In genomic region chr3:35739964-35740527, GRCh38 we compare ENCODE assay signal across 20 cellular contexts.
DNase-seq lines count a peak whose midpoint lies in the region; ATAC-seq and TF ChIP-seq lines count a peak whose summit lies in the region.
"Had no signal": no experiment of that assay in that cellular context is flagged by ENCODE, and none has a peak within 500 bp of the region (broad histone marks: within the 10 kb centered on the region; RNA-seq: fewer than 3 reads in every experiment).

No MANE protein-coding gene starts in this region.

- no peak overlapping the region for H2AFZ ChIP-seq in MM.1S (ENCODE audit: low read length)

- no peaks in the 10 kb centered on the region for H3K27me3 ChIP-seq in BLaER1
- H3K27me3 ChIP-seq in MM.1S (replicated peaks; ENCODE audit: insufficient read depth, low read length): no peaks in the 10 kb centered on the region

- no peaks in the 10 kb centered on the region for H3F3A ChIP-seq in MM.1S (ENCODE audit: insufficient read depth, low read length)

- H3K4me3 ChIP-seq in BLaER1 (no peak overlapping the region), MM.1S (ENCODE audit: low read length) (no peak overlapping the region)
- H3K4me3 ChIP-seq: K562, SK-N-MC had no signal

- peaks cover 45% of the 10 kb centered on the region for H3K36me3 Mint-ChIP-seq in brain
- H3K36me3 Mint-ChIP-seq: CD4-positive, CD25-positive, alpha-beta regulatory T cell; T-cell had no signal

- peak overlapping the region; percentile 10; the same call in 1 of the 2 replicates for H3K4me2 ChIP-seq in BLaER1
- no peak overlapping the region for H3K4me2 ChIP-seq in MM.1S (ENCODE audit: low read depth, low read length)

- H3K27ac ChIP-seq in BLaER1 (no peak overlapping the region), MM.1S (ENCODE audit: low read length) (no peak overlapping the region)
- H3K27ac ChIP-seq: 22Rv1, SK-N-MC had no signal

- peaks cover 7% of the 10 kb centered on the region for H3K27me3 Mint-ChIP-seq in brain
- H3K27me3 Mint-ChIP-seq: CD4-positive, CD25-positive, alpha-beta regulatory T cell; T-cell had no signal

- no peak for TF ChIP-seq CTCF in brain (conservative IDR thresholded peaks at IDR 0.05)
- no peak for TF ChIP-seq CTCF in MM.1S (IDR thresholded peaks at IDR 0.05; ENCODE audit: low read length)

- peaks cover 92% of the 10 kb centered on the region for H3K36me3 ChIP-seq in BLaER1
- no peaks in the 10 kb centered on the region for H3K36me3 ChIP-seq in MM.1S (replicated peaks; ENCODE audit: insufficient read depth, low read length)

- H4K20me1 ChIP-seq in BLaER1 (peaks cover 45% of the 10 kb centered on the region), MM.1S (ENCODE audit: insufficient read depth, low read length) (no peaks in the 10 kb centered on the region)

- peaks cover 0 to 3% (median 0%) of the 10 kb centered on the region in 5 experiments for H3K9me3 Mint-ChIP-seq in brain
- H3K9me3 Mint-ChIP-seq: T-cell had no signal

- no peak for ATAC-seq in HG03521 (IDR thresholded peaks at IDR 0.05; ENCODE audit: unreplicated experiment)
- ATAC-seq: K562, T-cell had no signal

- no peak overlapping the region for H3K4me3 Mint-ChIP-seq in brain
- H3K4me3 Mint-ChIP-seq: CD4-positive, CD25-positive, alpha-beta regulatory T cell; T-cell had no signal

- peak overlapping the region in 3 of 5 experiments; percentile 48 to 68 (median 65) for H3K27ac Mint-ChIP-seq in brain
- H3K27ac Mint-ChIP-seq: CD4-positive, CD25-positive, alpha-beta regulatory T cell; T-cell had no signal

- H3K4me1 ChIP-seq in BLaER1 (peaks cover 8% of the 10 kb centered on the region), MM.1S (ENCODE audit: low read length) (no peaks in the 10 kb centered on the region)

- peak; percentile 8 for DNase-seq in DMS153 (lab: John Stamatoyannopoulos, UW)
- DNase-seq in DMS153 treated with DMSO at 0.1 percent for 48 hours (lab: John Stamatoyannopoulos, UW; ENCODE audit: unreplicated experiment): no peak
- DNase-seq in NCI-H2171 treated with DMSO at 0.1 percent for 48 hours (lab: John Stamatoyannopoulos, UW): peak; percentile 63
- DNase-seq in activated naive CD4-positive, alpha-beta T cell treated with Interleukin-2 at 50 U/mL for 16 hours: no peak
- no peak for DNase-seq in MM.1S
- DNase-seq: CD4-positive, CD25-positive, alpha-beta regulatory T cell; COR-L47; DMS 273 treated with DMSO at 0.1 percent for 48 hours; GF-D8; NCI-H1048; NCI-H1930; OCI-M1; Right ventricle myocardium superior; T-cell had no signal

- peaks cover 53% of the 10 kb centered on the region for H3K4me1 Mint-ChIP-seq in brain
- H3K4me1 Mint-ChIP-seq: CD4-positive, CD25-positive, alpha-beta regulatory T cell; T-cell had no signal

- no peak overlapping the region for H3K9ac ChIP-seq in BLaER1
- no peak overlapping the region for H3K9ac ChIP-seq in MM.1S (ENCODE audit: low read length)

- no peaks in the 10 kb centered on the region for H3K79me2 ChIP-seq in MM.1S (ENCODE audit: low read length)

- H3K9me3 ChIP-seq in BLaER1: no peaks in the 10 kb centered on the region
- no peaks in the 10 kb centered on the region for H3K9me3 ChIP-seq in MM.1S (replicated peaks; ENCODE audit: insufficient read depth, low read length)

- H3K9me2 ChIP-seq in MM.1S (replicated peaks; ENCODE audit: insufficient read depth, low read length): no peaks in the 10 kb centered on the region

Comparison
In these comparisons a context has a peak if more than half of its experiments do, and no peak if none do; other contexts are left out.
1. DNase-seq: peak in DMS153 (single experiment) and NCI-H2171 treated with DMSO at 0.1 percent for 48 hours (single experiment); none in DMS153 treated with DMSO at 0.1 percent for 48 hours (single experiment), activated naive CD4-positive, alpha-beta T cell treated with Interleukin-2 at 50 U/mL for 16 hours (single experiment) and MM.1S (single experiment).